10 cellular contexts compared by ENCODE assay signal in the genomic region with DNA sequence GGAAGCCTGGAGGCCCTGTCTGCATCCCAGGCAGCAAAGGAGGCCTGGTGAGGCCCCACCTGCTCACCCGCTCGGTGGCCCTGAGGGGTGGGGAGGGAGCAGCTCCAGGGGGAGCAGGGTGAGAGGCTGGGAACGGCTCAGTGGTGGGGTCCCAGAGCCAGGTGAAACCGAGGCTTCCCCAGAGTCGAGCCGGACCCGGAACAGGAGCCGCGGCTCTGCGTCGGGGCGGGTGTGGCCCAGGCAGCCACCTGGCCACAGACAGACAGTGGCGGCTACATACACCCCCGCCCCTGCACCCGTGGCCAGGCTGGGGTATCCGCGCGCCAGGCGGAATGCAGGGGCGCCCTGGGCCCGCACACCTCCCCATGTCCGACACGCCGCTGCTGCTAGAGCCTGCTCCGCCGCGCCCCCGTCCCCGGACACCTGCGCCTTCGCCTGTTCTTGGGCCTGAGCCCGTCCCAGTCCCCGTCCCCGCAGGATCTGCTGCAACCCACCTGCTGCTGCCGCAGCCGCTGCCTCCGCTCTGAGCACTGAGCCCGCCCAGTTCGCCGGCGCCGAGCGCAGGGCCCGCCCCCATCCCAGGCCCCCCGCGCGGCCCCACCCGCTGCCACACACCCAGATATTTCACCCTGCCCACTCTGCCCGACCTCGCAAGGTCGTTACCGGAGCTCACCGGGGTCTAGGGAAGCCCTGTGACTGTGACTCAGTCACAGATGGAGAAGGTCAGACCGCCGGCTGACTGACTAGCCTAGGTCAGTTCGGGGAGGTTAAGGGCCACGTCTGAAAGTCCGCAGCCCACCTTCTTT. TPM values are rescaled to one million over a fixed set of nuclear protein-coding genes. Genes with fewer than 3 reads are reported as not detected.
DNase-seq lines count a peak whose midpoint lies in the region; ATAC-seq and TF ChIP-seq lines count a peak whose summit lies in the region.
"Had no signal": no experiment of that assay in that cellular context is flagged by ENCODE, and none has a peak within 500 bp of the region (broad histone marks: within the 10 kb centered on the region; RNA-seq: fewer than 3 reads in every experiment).

A gene with protein sequence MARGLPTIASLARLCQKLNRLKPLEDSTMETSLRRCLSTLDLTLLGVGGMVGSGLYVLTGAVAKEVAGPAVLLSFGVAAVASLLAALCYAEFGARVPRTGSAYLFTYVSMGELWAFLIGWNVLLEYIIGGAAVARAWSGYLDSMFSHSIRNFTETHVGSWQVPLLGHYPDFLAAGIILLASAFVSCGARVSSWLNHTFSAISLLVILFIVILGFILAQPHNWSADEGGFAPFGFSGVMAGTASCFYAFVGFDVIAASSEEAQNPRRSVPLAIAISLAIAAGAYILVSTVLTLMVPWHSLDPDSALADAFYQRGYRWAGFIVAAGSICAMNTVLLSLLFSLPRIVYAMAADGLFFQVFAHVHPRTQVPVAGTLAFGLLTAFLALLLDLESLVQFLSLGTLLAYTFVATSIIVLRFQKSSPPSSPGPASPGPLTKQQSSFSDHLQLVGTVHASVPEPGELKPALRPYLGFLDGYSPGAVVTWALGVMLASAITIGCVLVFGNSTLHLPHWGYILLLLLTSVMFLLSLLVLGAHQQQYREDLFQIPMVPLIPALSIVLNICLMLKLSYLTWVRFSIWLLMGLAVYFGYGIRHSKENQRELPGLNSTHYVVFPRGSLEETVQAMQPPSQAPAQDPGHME (minus strand): TSS at position 525 of the 806 bp plus-strand sequence. CDS start 749 bp downstream, outside the sequence.

- 4 to 13% (median 4%) methylated on average over 8 to 58 of the region's 58 CpGs; no CpG with 5 or more reads in 1 of the 4 donors for WGBS in adrenal gland, 4 donors
- WGBS in hepatocyte (ENCODE audit: low lambda C conversion rate, missing lambda C conversion rate), result 7% methylated on average over 22 of the region's 58 CpGs
- WGBS in sigmoid colon, 2 donors, result 6 to 8% methylated on average over 58 of the region's 58 CpGs

- H3K4me1 ChIP-seq in HUES48 (ENCODE audit: control insufficient read depth, insufficient read depth, low read length) (peaks cover 5% of the 10 kb centered on the region; the same call in 1 of the 2 replicates), adrenal gland (replicated peaks in 1 of 2) (peaks cover 6 to 13% of the 10 kb centered on the region in 2 donors), hepatocyte (ENCODE audit: insufficient read depth) (peaks cover 17% of the 10 kb centered on the region), sigmoid colon (peaks cover 0 to 20% (median 10%) of the 10 kb centered on the region in 4 donors)

- peak in 5 of 7 donors; percentile 37 to 66 (median 50) for DNase-seq in adrenal gland
- DNase-seq in hepatocyte (ENCODE audit: low spot score), result peak; percentile 68
- DNase-seq in sigmoid colon, result no peak
- no peak for DNase-seq in DMS79 treated with DMSO at 0.1 percent for 48 hours (lab: John Stamatoyannopoulos, UW)
- no peak for DNase-seq in amniotic stem cell (lab: John Stamatoyannopoulos, UW)
- DNase-seq: activated CD4-positive, alpha-beta T cell treated with anti-CD3 and anti-CD28 coated beads, Interleukin-2, amount 50 U/mL, for 48 hours; NCI-H748 treated with DMSO at 0.1 percent for 48 hours had no signal

- H3K36me3 ChIP-seq in HUES48 (ENCODE audit: control insufficient read depth, insufficient read depth, low read length) (no peaks in the 10 kb centered on the region), adrenal gland (replicated peaks in 1 of 2) (no peaks in the 10 kb centered on the region), hepatocyte (replicated peaks; ENCODE audit: insufficient read depth, low read depth) (no peaks in the 10 kb centered on the region), sigmoid colon (no peaks in the 10 kb centered on the region)

- H3K9me3 ChIP-seq in HUES48 (ENCODE audit: control insufficient read depth, insufficient read depth, low read length), result no peaks in the 10 kb centered on the region
- H3K9me3 ChIP-seq in adrenal gland (replicated peaks in 1 of 3), result no peaks in the 10 kb centered on the region
- H3K9me3 ChIP-seq in hepatocyte (ENCODE audit: low read depth), result no peaks in the 10 kb centered on the region
- H3K9me3 ChIP-seq in sigmoid colon, result no peaks in the 10 kb centered on the region

- no peak within 1 kb of the TSS for H3K27ac ChIP-seq in HUES48 (ENCODE audit: low read depth, low read length)
- H3K27ac ChIP-seq in adrenal gland, result peak within 1 kb of the TSS in 2 of 5 donors; percentile 8 to 50
- peak within 1 kb of the TSS; percentile 52 for H3K27ac ChIP-seq in hepatocyte
- no peak within 1 kb of the TSS for H3K27ac ChIP-seq in sigmoid colon

- H2AFZ ChIP-seq in hepatocyte, result peak within 1 kb of the TSS; percentile 63

- ATAC-seq in GM19452 (IDR thresholded peaks at IDR 0.05; ENCODE audit: unreplicated experiment) (no peak), HG02981 (IDR thresholded peaks at IDR 0.05; ENCODE audit: unreplicated experiment) (no peak)

- no peaks in the 10 kb centered on the region for H3K9me2 ChIP-seq in hepatocyte (replicated peaks; ENCODE audit: insufficient read depth)

- H3K4me3 ChIP-seq in HUES48 (ENCODE audit: low read depth, low read length), result peak within 1 kb of the TSS; percentile 64
- H3K4me3 ChIP-seq in adrenal gland, result peak within 1 kb of the TSS in 2 of 4 donors; percentile 15 to 44
- H3K4me3 ChIP-seq in hepatocyte, result no peak within 1 kb of the TSS
- H3K4me3 ChIP-seq in sigmoid colon, result peak within 1 kb of the TSS in 3 of 4 donors; percentile 24 to 35 (median 29)

- no peak for TF ChIP-seq EP300 in sigmoid colon (IDR thresholded peaks at IDR 0.05)

- H3K27me3 ChIP-seq in HUES48 (ENCODE audit: control insufficient read depth, insufficient read depth, low read length), result peaks cover 34% of the 10 kb centered on the region
- H3K27me3 ChIP-seq in adrenal gland, result no peaks in the 10 kb centered on the region
- no peaks in the 10 kb centered on the region for H3K27me3 ChIP-seq in hepatocyte
- H3K27me3 ChIP-seq in sigmoid colon, result peaks cover 4 to 41% (median 31%) of the 10 kb centered on the region in 3 donors

- H3K9ac ChIP-seq in HUES48 (ENCODE audit: low read depth, low read length), result no peak within 1 kb of the TSS

- no peaks in the 10 kb centered on the region for H4K20me1 ChIP-seq in hepatocyte (ENCODE audit: insufficient read depth, poor library complexity, severe bottlenecking)

- peak within 1 kb of the TSS; percentile 91 for H3K4me2 ChIP-seq in hepatocyte

- no peak for TF ChIP-seq POLR2A in adrenal gland (IDR thresholded peaks at IDR 0.05)
- no peak for TF ChIP-seq POLR2A in sigmoid colon (IDR thresholded peaks at IDR 0.05)

- TF ChIP-seq CTCF in adrenal gland (IDR thresholded peaks at IDR 0.05) (no peak), hepatocyte (IDR thresholded peaks at IDR 0.05; ENCODE audit: poor library complexity) (no peak), sigmoid colon (IDR thresholded peaks at IDR 0.05) (no peak)

- H3K79me2 ChIP-seq in hepatocyte, result no peaks in the 10 kb centered on the region

- intact Hi-C loops in adrenal gland (cut with DNase I), result no loop called here
- intact Hi-C loops in sigmoid colon (cut with DNase I), result no loop called here

RNA-seq across cellular contexts. Expression of the gene that starts here (rescaled TPM):
- total RNA-seq in adrenal gland, result 1 to 10 TPM in 7 of 8 donors, under 1 TPM in 1; 0.90 to 7.2 (median 4.0) TPM
- 1 to 10 TPM in 1 of 3 donors, under 1 TPM in 2; 0.73 to 3.2 (median 0.94) TPM for polyA plus RNA-seq in adrenal gland
- total RNA-seq in hepatocyte, result 89.9 and 140 TPM in 2 replicates
- 494 and 496 TPM in 2 replicates for polyA plus RNA-seq in hepatocyte
- total RNA-seq in sigmoid colon, result under 1 TPM in 3 of 4 donors, not detected in 1; 0.16 to 0.71 (median 0.41) TPM
- polyA plus RNA-seq in sigmoid colon, result 1 to 10 TPM in 2 of 3 donors, under 1 TPM in 1; 0.46 to 2.6 (median 1.2) TPM

Comparison
In these comparisons a context has a peak if more than half of its experiments do, and no peak if none do; other contexts are left out.
1. RNA of the gene that starts here (total RNA-seq): 89.9 to 140 TPM in hepatocyte; 0.90 to 7.2 TPM in adrenal gland and 0.16 to 0.71 TPM in sigmoid colon; every median in the first group is over 10 times any median in the second.
2. RNA of the gene that starts here (polyA plus RNA-seq): 494 to 496 TPM in hepatocyte; 0.46 to 2.6 TPM in sigmoid colon and 0.73 to 3.2 TPM in adrenal gland; every median in the first group is over 100 times any median in the second.
3. DNase-seq: peak in adrenal gland (5 of 7) and hepatocyte (single experiment); none in sigmoid colon (single experiment), DMS79 treated with DMSO at 0.1 percent for 48 hours (single experiment) and amniotic stem cell (single experiment).